14 cellular contexts compared by ENCODE assay signal in the genomic region with DNA sequence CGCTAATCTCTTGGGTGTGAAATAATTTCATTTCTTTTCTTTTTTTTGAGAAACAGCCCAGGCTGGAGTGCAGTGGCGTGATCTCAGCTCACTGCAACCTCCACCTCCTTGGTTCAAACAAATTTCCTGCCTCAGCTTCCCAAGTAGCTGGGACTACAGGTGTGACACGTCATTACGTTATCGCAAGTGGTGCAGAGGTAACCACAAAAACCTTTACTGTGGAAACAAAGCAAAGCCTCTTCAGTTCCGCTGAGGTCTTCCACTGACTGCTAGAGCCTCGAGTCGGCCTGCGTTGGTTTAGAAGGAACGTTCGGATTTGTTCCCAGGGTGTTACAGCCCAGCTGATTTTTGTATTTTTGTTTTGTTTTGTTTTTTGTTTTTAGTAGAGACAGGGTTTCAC. TPM values are rescaled to one million over a fixed set of nuclear protein-coding genes. Genes with fewer than 3 reads are reported as not detected.
A peak's percentile ranks its signal among the peaks of the same experiment; 100 is the strongest.
DNase-seq lines count a peak whose midpoint lies in the region; ATAC-seq, FAIRE-seq and TF ChIP-seq lines count a peak whose summit lies in the region.
"Had no signal": no experiment of that assay in that cellular context is flagged by ENCODE, and none has a peak within 500 bp of the region (broad histone marks: within the 10 kb centered on the region; RNA-seq: fewer than 3 reads in every experiment).

No MANE protein-coding gene starts in this region.

- peak overlapping the region; percentile 51 for H3K4me3 Mint-ChIP-seq in activated CD8-positive, alpha-beta memory T cell treated with anti-CD3 and anti-CD28 coated beads, Interleukin-2, amount 10 ng/mL, durations not matched to agents 7 days and 5 days
- H3K4me3 Mint-ChIP-seq: HFFc6 had no signal

- H2AFZ ChIP-seq in K562 (ENCODE audit: low read depth, low read length) = no peak overlapping the region
- no peak overlapping the region for H2AFZ ChIP-seq in hepatocyte

- no peak for TF ChIP-seq RAD21 in K562 (CRISPR knock-in tag; conservative IDR thresholded peaks at IDR 0.05 in 1 of 2, IDR thresholded peaks at IDR 0.05 in 1 of 2)

- intact Hi-C loops in K562 (cut with micrococcal nuclease) = no loop called here

- H3K79me2 ChIP-seq in K562 (ENCODE audit: control insufficient read depth, insufficient read depth, low read length) (peaks cover 7% of the 10 kb centered on the region; the same call in 2 of the 3 replicates), hepatocyte (peaks cover 14% of the 10 kb centered on the region)

- BruUV-seq in K562 (replicated peaks; lab: Mats Ljungman, UMichigan) = no TSS peak

- peaks cover 10% of the 10 kb centered on the region for H3K27me3 Mint-ChIP-seq in activated CD8-positive, alpha-beta memory T cell treated with anti-CD3 and anti-CD28 coated beads, Interleukin-2, amount 10 ng/mL, durations not matched to agents 7 days and 5 days

- H3K9me3 ChIP-seq in K562 (replicated peaks; ENCODE audit: control insufficient read depth, insufficient read depth, low read depth, low read length) = no peaks in the 10 kb centered on the region
- no peaks in the 10 kb centered on the region for H3K9me3 ChIP-seq in hepatocyte (ENCODE audit: low read depth)
- H3K9me3 ChIP-seq: tibial nerve had no signal

- peak; percentile 59 for ATAC-seq in activated CD8-positive, alpha-beta memory T cell treated with anti-CD3 and anti-CD28 coated beads, Interleukin-2, amount 10 ng/mL, durations not matched to agents 7 days and 5 days
- ATAC-seq in K562 = no peak
- ATAC-seq in stimulated activated naive CD8-positive, alpha-beta T cell treated with anti-CD3 and anti-CD28 coated beads, Interleukin-15, Interleukin-2, amounts not matched to agents 100 U/mL and 50 U/mL, for 24 hours = peak; percentile 60
- no peak for ATAC-seq in HG03342 (IDR thresholded peaks at IDR 0.05; ENCODE audit: unreplicated experiment)

- H3K4me2 ChIP-seq in K562 (ENCODE audit: insufficient read depth, low read length) (no peak overlapping the region), hepatocyte (no peak overlapping the region)

- peaks cover 40% of the 10 kb centered on the region for H3K4me1 Mint-ChIP-seq in activated CD8-positive, alpha-beta memory T cell treated with anti-CD3 and anti-CD28 coated beads, Interleukin-2, amount 10 ng/mL, durations not matched to agents 7 days and 5 days

- H3K4me3 ChIP-seq in K562 = no peak overlapping the region
- H3K4me3 ChIP-seq in hepatocyte = no peak overlapping the region
- H3K4me3 ChIP-seq: tibial nerve had no signal

- no peak for TF ChIP-seq EP300 in K562 (IDR thresholded peaks at IDR 0.05; ENCODE audit: low read length)

- in situ Hi-C loops in K562 (cut with MboI) = loop anchor here (5.0 to 25.0 kb wide), 4 partner anchors 109 to 686 kb away; a partner anchor contains a TSS

- H3K9me3 Mint-ChIP-seq in activated CD8-positive, alpha-beta memory T cell treated with anti-CD3 and anti-CD28 coated beads, Interleukin-2, amount 10 ng/mL, durations not matched to agents 7 days and 5 days (ENCODE audit: low read depth) = no peaks in the 10 kb centered on the region
- H3K9me3 Mint-ChIP-seq: HFFc6 had no signal

- H3K36me3 Mint-ChIP-seq in activated CD8-positive, alpha-beta memory T cell treated with anti-CD3 and anti-CD28 coated beads, Interleukin-2, amount 10 ng/mL, durations not matched to agents 7 days and 5 days = peaks cover 3% of the 10 kb centered on the region

- H3K9ac ChIP-seq in K562 (ENCODE audit: insufficient read depth in 1 of 2, low read depth in 2 of 2, low read length in 2 of 2) = no peak overlapping the region; a peak in 1 of 4 replicates

- WGBS in K562 (ENCODE audit: insufficient coverage, low coverage, missing lambda C conversion rate) = 38% methylated on average over 11 of the region's 11 CpGs
- WGBS in hepatocyte (ENCODE audit: low lambda C conversion rate, missing lambda C conversion rate) = 95% methylated on average over 11 of the region's 11 CpGs

- H3K4me1 ChIP-seq in K562 (replicated peaks in 1 of 2; ENCODE audit: control insufficient read depth in 2 of 2, insufficient read depth in 2 of 2, low read length in 2 of 2) = peaks cover 9 to 11% of the 10 kb centered on the region in 2 experiments; a peak in 4 of 5 replicates
- H3K4me1 ChIP-seq in hepatocyte (ENCODE audit: insufficient read depth) = peaks cover 4% of the 10 kb centered on the region
- H3K4me1 ChIP-seq: Caco-2 had no signal

- no peak overlapping the region for H3K27ac ChIP-seq in K562 (ENCODE audit: extremely low read depth, low read depth, low read length)
- no peak overlapping the region for H3K27ac ChIP-seq in hepatocyte
- H3K27ac ChIP-seq: tibial nerve had no signal

- H3K27me3 ChIP-seq in K562 (ENCODE audit: control insufficient read depth in 2 of 2, insufficient read depth in 2 of 2, low read length in 2 of 2) (no peaks in the 10 kb centered on the region), hepatocyte (no peaks in the 10 kb centered on the region)
- H3K27me3 ChIP-seq: tibial nerve had no signal

- no peak for TF ChIP-seq POLR2A in K562 (conservative IDR thresholded peaks at IDR 0.05)

- DNase-seq in activated CD8-positive, alpha-beta memory T cell treated with anti-CD3 and anti-CD28 coated beads, Interleukin-2, amount 10 ng/mL, durations not matched to agents 7 days and 5 days = peak; percentile 89
- DNase-seq in activated CD8-positive, alpha-beta memory T cell treated with anti-CD3 and anti-CD28 coated beads for 24 hours = no peak
- DNase-seq in activated T-cell treated with anti-CD3 and anti-CD28 coated beads for 24 hours (ENCODE audit: low read depth) (peak; percentile 60), K562 (ENCODE audit: extremely low read depth in 1 of 4, low spot score in 3 of 4) (no peak), hepatocyte (ENCODE audit: low spot score) (no peak), iPS-NIHi7 (ENCODE audit: extremely low spot score) (no peak)
- DNase-seq in stimulated activated naive CD8-positive, alpha-beta T cell treated with anti-CD3 and anti-CD28 coated beads, Interleukin-15, Interleukin-2, amounts not matched to agents 100 U/mL and 50 U/mL, for 24 hours = no peak
- DNase-seq: Caco-2, HFFc6, NCI-H1048, NCI-H524 had no signal

- TF ChIP-seq CTCF in K562 (IDR thresholded peaks at IDR 0.05 in 2 of 3, conservative IDR thresholded peaks at IDR 0.05 in 1 of 3; ENCODE audit: insufficient read depth in 2 of 3, low read depth in 1 of 3, low read length in 3 of 3) = no peak
- TF ChIP-seq CTCF in hepatocyte (IDR thresholded peaks at IDR 0.05; ENCODE audit: poor library complexity) = no peak

- FAIRE-seq in K562 (lab: Jason Lieb, UNC) = peak; percentile 59
- FAIRE-seq: A204.1 had no signal

- H3K27ac Mint-ChIP-seq in activated CD8-positive, alpha-beta memory T cell treated with anti-CD3 and anti-CD28 coated beads, Interleukin-2, amount 10 ng/mL, durations not matched to agents 7 days and 5 days = peak overlapping the region; percentile 84
- H3K27ac Mint-ChIP-seq: HFFc6 had no signal

- no peaks in the 10 kb centered on the region for H3K9me2 ChIP-seq in hepatocyte (replicated peaks; ENCODE audit: insufficient read depth)

- POLR2A ChIA-PET in K562 (lab: Yijun Ruan, JAX) = interaction anchor here (0.8 to 3.8 kb wide), 3 partner anchors 10 to 122 kb away, joined by 3 to 18 read pairs (median 4); no protein-coding TSS in a partner anchor

- CTCF ChIA-PET in activated CD8-positive, alpha-beta memory T cell treated with anti-CD3 and anti-CD28 coated beads, Interleukin-2, amount 10 ng/mL, durations not matched to agents 7 days and 5 days (lab: Charles Lee) = interaction anchor here (0.7 to 5.6 kb wide), 19 partner anchors 8 to 372 kb away, joined by 3 to 44 read pairs (median 4); a partner anchor contains a TSS
- CTCF ChIA-PET in K562 (lab: Yijun Ruan, JAX; ENCODE audit: low intra/inter-chr PET ratio) = interaction anchor here (0.6 kb wide), 1 partner anchor 682 kb away, joined by 3 read pairs; no protein-coding TSS in a partner anchor

- no peaks in the 10 kb centered on the region; the same call in 1 of the 2 replicates for H4K20me1 ChIP-seq in K562 (replicated peaks; ENCODE audit: control insufficient read depth, insufficient read depth, low read length)
- H4K20me1 ChIP-seq in hepatocyte (ENCODE audit: insufficient read depth, poor library complexity, severe bottlenecking) = peaks cover 5% of the 10 kb centered on the region

- H3K9me1 ChIP-seq in K562 (ENCODE audit: control insufficient read depth, insufficient read depth, low read length) = no peaks in the 10 kb centered on the region

- no peaks in the 10 kb centered on the region; the same call in 2 of the 3 replicates for H3K36me3 ChIP-seq in K562 (ENCODE audit: control insufficient read depth, insufficient read depth, low read length)
- H3K36me3 ChIP-seq in hepatocyte (replicated peaks; ENCODE audit: insufficient read depth, low read depth) = no peaks in the 10 kb centered on the region

RNA-seq across cellular contexts. Expression of a gene that starts 2.0 kb away (rescaled TPM):
- 1 to 10 TPM; 5.1 to 7.3 TPM for total RNA-seq in activated CD8-positive, alpha-beta memory T cell treated with anti-CD3 and anti-CD28 coated beads, Interleukin-2, amount 10 ng/mL, durations not matched to agents 7 days and 5 days
- total RNA-seq in K562 (2011; cell fraction: chromatin; rRNA removed; ENCODE audit: low replicate concordance) = 6.3 and 14.3 TPM in 2 replicates
- total RNA-seq in K562 (2011; cell fraction: nucleolus; rRNA removed) = 10.0 and 12.5 TPM in 2 replicates
- 7.7 and 9.6 TPM in 2 replicates for total RNA-seq in K562 (2011; cell fraction: nucleoplasm; rRNA removed)
- total RNA-seq in K562 (2014; rRNA removed) (2.0 and 3.8 TPM in 2 replicates), K562 (2014; rRNA removed; fragmentation: Illumina TruSeq; extraction: Trizol) (1.6 TPM in 2 replicates), K562 (2015; rRNA removed; fragmentation: Illumina TruSeq; extraction: Trizol) (2.7 and 3.2 TPM in 2 replicates), K562 (2021) (4.6 and 6.1 TPM in 2 replicates), hepatocyte (6.7 and 7.2 TPM in 2 replicates)
- polyA plus RNA-seq in K562 (2011; rRNA removed) (2.1 and 3.5 TPM in 2 replicates), K562 (2014; fragmentation: Illumina TruSeq; extraction: Trizol) (4.1 and 5.1 TPM in 2 replicates), K562 (2014; fragmentation: Nextera tagmentation; extraction: Ambion mirVana) (under 1 TPM; 0.14 to 0.17 TPM), K562 (2014; rRNA removed) (4.1 and 4.4 TPM in 2 replicates), hepatocyte (5.5 and 10.0 TPM in 2 replicates)
- 2.0 and 4.3 TPM in 2 replicates for polyA plus RNA-seq in K562 (2011; cell fraction: cytosol; rRNA removed)
- 11.3 and 16.1 TPM in 2 replicates for polyA plus RNA-seq in K562 (2011; cell fraction: nucleus; rRNA removed)
- polyA plus RNA-seq in K562 (2012) = 7.3 and 7.9 TPM in 2 replicates
- 1.4 TPM in 2 replicates for polyA minus RNA-seq in K562 (2011; rRNA and poly(A)+ RNA removed)
- polyA minus RNA-seq in K562 (2011; cell fraction: cytosol; rRNA and poly(A)+ RNA removed) = 1.3 and 2.6 TPM in 2 replicates
- polyA minus RNA-seq in K562 (2011; cell fraction: nucleus; rRNA and poly(A)+ RNA removed) = 2.7 TPM in 2 replicates

RNA-seq across cellular contexts. Expression of a gene that starts 14.5 kb away (rescaled TPM):
- total RNA-seq in activated CD8-positive, alpha-beta memory T cell treated with anti-CD3 and anti-CD28 coated beads, Interleukin-2, amount 10 ng/mL, durations not matched to agents 7 days and 5 days = 10 to 100 TPM; 33.1 to 33.7 TPM
- 26.2 and 41.7 TPM in 2 replicates for total RNA-seq in K562 (2011; cell fraction: chromatin; rRNA removed; ENCODE audit: low replicate concordance)
- total RNA-seq in K562 (2011; cell fraction: nucleolus; rRNA removed) = 16.2 and 20.0 TPM in 2 replicates
- 33.4 and 56.4 TPM in 2 replicates for total RNA-seq in K562 (2011; cell fraction: nucleoplasm; rRNA removed)
- total RNA-seq in K562 (2014; rRNA removed) = 13.9 and 24.4 TPM in 2 replicates
- 5.2 and 5.7 TPM in 2 replicates for total RNA-seq in K562 (2014; rRNA removed; fragmentation: Illumina TruSeq; extraction: Trizol)
- 6.0 and 6.8 TPM in 2 replicates for total RNA-seq in K562 (2015; rRNA removed; fragmentation: Illumina TruSeq; extraction: Trizol)
- 38.0 and 47.4 TPM in 2 replicates for total RNA-seq in K562 (2021)
- 5.0 and 7.7 TPM in 2 replicates for polyA plus RNA-seq in K562 (2011; rRNA removed)
- polyA plus RNA-seq in K562 (2011; cell fraction: cytosol; rRNA removed) = 10.9 and 21.1 TPM in 2 replicates
- polyA plus RNA-seq in K562 (2011; cell fraction: nucleus; rRNA removed) = 39.9 and 68.6 TPM in 2 replicates
- 41.5 and 62.4 TPM in 2 replicates for polyA plus RNA-seq in K562 (2012)
- 12.7 and 15.5 TPM in 2 replicates for polyA plus RNA-seq in K562 (2014; fragmentation: Illumina TruSeq; extraction: Trizol)
- polyA plus RNA-seq in K562 (2014; fragmentation: Nextera tagmentation; extraction: Ambion mirVana) = 1 to 10 TPM; 2.3 to 3.9 TPM
- 25.2 and 30.8 TPM in 2 replicates for polyA plus RNA-seq in K562 (2014; rRNA removed)
- polyA minus RNA-seq in K562 (2011; rRNA and poly(A)+ RNA removed) = 4.4 and 4.6 TPM in 2 replicates
- 12.2 and 16.3 TPM in 2 replicates for polyA minus RNA-seq in K562 (2011; cell fraction: cytosol; rRNA and poly(A)+ RNA removed)
- polyA minus RNA-seq in K562 (2011; cell fraction: nucleus; rRNA and poly(A)+ RNA removed) = 7.3 and 8.8 TPM in 2 replicates
- total RNA-seq in hepatocyte = 6.1 and 10.1 TPM in 2 replicates
- polyA plus RNA-seq in hepatocyte = 53.8 and 71.5 TPM in 2 replicates

RNA-seq across cellular contexts. Expression of a gene that starts 17.1 kb away (rescaled TPM):
- 10 to 100 TPM; 23.7 to 25.4 TPM for total RNA-seq in activated CD8-positive, alpha-beta memory T cell treated with anti-CD3 and anti-CD28 coated beads, Interleukin-2, amount 10 ng/mL, durations not matched to agents 7 days and 5 days
- 8.2 and 21.8 TPM in 2 replicates for total RNA-seq in K562 (2011; cell fraction: chromatin; rRNA removed; ENCODE audit: low replicate concordance)
- 20.3 and 21.3 TPM in 2 replicates for total RNA-seq in K562 (2011; cell fraction: nucleolus; rRNA removed)
- 16.7 and 16.8 TPM in 2 replicates for total RNA-seq in K562 (2011; cell fraction: nucleoplasm; rRNA removed)
- total RNA-seq in K562 (2014; rRNA removed) (18.6 and 26.4 TPM in 2 replicates), K562 (2014; rRNA removed; fragmentation: Illumina TruSeq; extraction: Trizol) (7.3 and 8.5 TPM in 2 replicates), K562 (2015; rRNA removed; fragmentation: Illumina TruSeq; extraction: Trizol) (8.6 and 11.0 TPM in 2 replicates), K562 (2021) (35.7 and 39.4 TPM in 2 replicates), hepatocyte (12.2 and 17.3 TPM in 2 replicates)
- polyA plus RNA-seq in K562 (2011; rRNA removed) (15.4 and 26.0 TPM in 2 replicates), K562 (2014; fragmentation: Illumina TruSeq; extraction: Trizol) (15.7 and 23.2 TPM in 2 replicates), K562 (2014; fragmentation: Nextera tagmentation; extraction: Ambion mirVana) (1 to 10 TPM; 2.4 to 5.8 TPM), K562 (2014; rRNA removed) (23.2 and 24.0 TPM in 2 replicates), hepatocyte (14.2 and 22.5 TPM in 2 replicates)
- polyA plus RNA-seq in K562 (2011; cell fraction: cytosol; rRNA removed) = 30.9 and 47.7 TPM in 2 replicates
- 24.0 and 27.6 TPM in 2 replicates for polyA plus RNA-seq in K562 (2011; cell fraction: nucleus; rRNA removed)
- 19.0 and 47.4 TPM in 2 replicates for polyA plus RNA-seq in K562 (2012)
- polyA minus RNA-seq in K562 (2011; rRNA and poly(A)+ RNA removed) = 11.6 and 13.6 TPM in 2 replicates
- 15.3 and 31.1 TPM in 2 replicates for polyA minus RNA-seq in K562 (2011; cell fraction: cytosol; rRNA and poly(A)+ RNA removed)
- polyA minus RNA-seq in K562 (2011; cell fraction: nucleus; rRNA and poly(A)+ RNA removed) = 4.4 and 6.6 TPM in 2 replicates

RNA-seq across cellular contexts. Expression of a gene that starts 20.9 kb away (rescaled TPM):
- total RNA-seq in activated CD8-positive, alpha-beta memory T cell treated with anti-CD3 and anti-CD28 coated beads, Interleukin-2, amount 10 ng/mL, durations not matched to agents 7 days and 5 days = 10 to 100 TPM; 14.4 to 16.7 TPM
- 2.2 and 8.0 TPM in 2 replicates for total RNA-seq in K562 (2011; cell fraction: chromatin; rRNA removed; ENCODE audit: low replicate concordance)
- total RNA-seq in K562 (2011; cell fraction: nucleolus; rRNA removed) = 8.0 and 10.0 TPM in 2 replicates
- total RNA-seq in K562 (2011; cell fraction: nucleoplasm; rRNA removed) = 4.9 and 5.2 TPM in 2 replicates
- total RNA-seq in K562 (2014; rRNA removed) (1.6 and 2.3 TPM in 2 replicates), K562 (2014; rRNA removed; fragmentation: Illumina TruSeq; extraction: Trizol) (0.29 and 0.40 TPM in 2 replicates), K562 (2015; rRNA removed; fragmentation: Illumina TruSeq; extraction: Trizol) (1.4 and 1.5 TPM in 2 replicates), K562 (2021) (18.6 and 18.8 TPM in 2 replicates), hepatocyte (3.0 and 3.1 TPM in 2 replicates)
- polyA plus RNA-seq in K562 (2011; rRNA removed) (1.2 and 1.5 TPM in 2 replicates), K562 (2014; fragmentation: Illumina TruSeq; extraction: Trizol) (1.8 and 2.3 TPM in 2 replicates), K562 (2014; fragmentation: Nextera tagmentation; extraction: Ambion mirVana) (not detected), K562 (2014; rRNA removed) (6.7 and 6.9 TPM in 2 replicates), hepatocyte (1.7 and 2.2 TPM in 2 replicates)
- polyA plus RNA-seq in K562 (2011; cell fraction: cytosol; rRNA removed) = 2.0 and 9.6 TPM in 2 replicates
- polyA plus RNA-seq in K562 (2011; cell fraction: nucleus; rRNA removed) = 1.6 and 4.8 TPM in 2 replicates
- polyA plus RNA-seq in K562 (2012) = 6.0 and 10.0 TPM in 2 replicates
- polyA minus RNA-seq in K562 (2011; rRNA and poly(A)+ RNA removed) = 0.24 and 0.60 TPM in 2 replicates
- 7.3 and 9.8 TPM in 2 replicates for polyA minus RNA-seq in K562 (2011; cell fraction: cytosol; rRNA and poly(A)+ RNA removed)
- polyA minus RNA-seq in K562 (2011; cell fraction: nucleus; rRNA and poly(A)+ RNA removed) = 1.1 and 1.5 TPM in 2 replicates

RNA-seq across cellular contexts. Expression of a gene that starts 21.7 kb away (rescaled TPM):
- 1 to 10 TPM; 5.9 TPM for total RNA-seq in activated CD8-positive, alpha-beta memory T cell treated with anti-CD3 and anti-CD28 coated beads, Interleukin-2, amount 10 ng/mL, durations not matched to agents 7 days and 5 days
- total RNA-seq in K562 (2011; cell fraction: chromatin; rRNA removed; ENCODE audit: low replicate concordance) = 5.5 and 16.0 TPM in 2 replicates
- total RNA-seq in K562 (2011; cell fraction: nucleolus; rRNA removed) = 17.5 and 18.3 TPM in 2 replicates
- total RNA-seq in K562 (2011; cell fraction: nucleoplasm; rRNA removed) = 8.7 and 12.1 TPM in 2 replicates
- total RNA-seq in K562 (2014; rRNA removed) (17.8 and 21.9 TPM in 2 replicates), K562 (2014; rRNA removed; fragmentation: Illumina TruSeq; extraction: Trizol) (4.2 and 7.0 TPM in 2 replicates), K562 (2015; rRNA removed; fragmentation: Illumina TruSeq; extraction: Trizol) (12.2 and 14.3 TPM in 2 replicates), K562 (2021) (27.5 and 28.2 TPM in 2 replicates), hepatocyte (13.0 and 18.3 TPM in 2 replicates)
- polyA plus RNA-seq in K562 (2011; rRNA removed) (7.6 and 11.2 TPM in 2 replicates), K562 (2014; fragmentation: Illumina TruSeq; extraction: Trizol) (19.1 and 21.9 TPM in 2 replicates), K562 (2014; fragmentation: Nextera tagmentation; extraction: Ambion mirVana) (under 1 TPM in 1 of 2 experiments, not detected in 1; 0.10 TPM), K562 (2014; rRNA removed) (24.1 and 25.9 TPM in 2 replicates), hepatocyte (30.5 and 31.7 TPM in 2 replicates)
- 11.0 and 22.8 TPM in 2 replicates for polyA plus RNA-seq in K562 (2011; cell fraction: cytosol; rRNA removed)
- 16.4 and 27.9 TPM in 2 replicates for polyA plus RNA-seq in K562 (2011; cell fraction: nucleus; rRNA removed)
- 22.8 and 23.5 TPM in 2 replicates for polyA plus RNA-seq in K562 (2012)
- 1.8 and 1.9 TPM in 2 replicates for polyA minus RNA-seq in K562 (2011; rRNA and poly(A)+ RNA removed)
- 7.2 and 12.6 TPM in 2 replicates for polyA minus RNA-seq in K562 (2011; cell fraction: cytosol; rRNA and poly(A)+ RNA removed)
- polyA minus RNA-seq in K562 (2011; cell fraction: nucleus; rRNA and poly(A)+ RNA removed) = 5.3 and 6.4 TPM in 2 replicates

Comparison
In these comparisons a context has a peak if more than half of its experiments do, and no peak if none do; other contexts are left out.
1. DNase-seq: peak in activated CD8-positive, alpha-beta memory T cell treated with anti-CD3 and anti-CD28 coated beads, Interleukin-2, amount 10 ng/mL, durations not matched to agents 7 days and 5 days (single experiment) and activated T-cell treated with anti-CD3 and anti-CD28 coated beads for 24 hours (single experiment); none in activated CD8-positive, alpha-beta memory T cell treated with anti-CD3 and anti-CD28 coated beads for 24 hours (single experiment), K562 (0 of 4), stimulated activated naive CD8-positive, alpha-beta T cell treated with anti-CD3 and anti-CD28 coated beads, Interleukin-15, Interleukin-2, amounts not matched to agents 100 U/mL and 50 U/mL, for 24 hours (single experiment), hepatocyte (single experiment) and iPS-NIHi7 (single experiment).
2. ATAC-seq: peak in activated CD8-positive, alpha-beta memory T cell treated with anti-CD3 and anti-CD28 coated beads, Interleukin-2, amount 10 ng/mL, durations not matched to agents 7 days and 5 days (single experiment) and stimulated activated naive CD8-positive, alpha-beta T cell treated with anti-CD3 and anti-CD28 coated beads, Interleukin-15, Interleukin-2, amounts not matched to agents 100 U/mL and 50 U/mL, for 24 hours (single experiment); none in K562 (single experiment) and HG03342 (single experiment).